In the genomic region with DNA sequence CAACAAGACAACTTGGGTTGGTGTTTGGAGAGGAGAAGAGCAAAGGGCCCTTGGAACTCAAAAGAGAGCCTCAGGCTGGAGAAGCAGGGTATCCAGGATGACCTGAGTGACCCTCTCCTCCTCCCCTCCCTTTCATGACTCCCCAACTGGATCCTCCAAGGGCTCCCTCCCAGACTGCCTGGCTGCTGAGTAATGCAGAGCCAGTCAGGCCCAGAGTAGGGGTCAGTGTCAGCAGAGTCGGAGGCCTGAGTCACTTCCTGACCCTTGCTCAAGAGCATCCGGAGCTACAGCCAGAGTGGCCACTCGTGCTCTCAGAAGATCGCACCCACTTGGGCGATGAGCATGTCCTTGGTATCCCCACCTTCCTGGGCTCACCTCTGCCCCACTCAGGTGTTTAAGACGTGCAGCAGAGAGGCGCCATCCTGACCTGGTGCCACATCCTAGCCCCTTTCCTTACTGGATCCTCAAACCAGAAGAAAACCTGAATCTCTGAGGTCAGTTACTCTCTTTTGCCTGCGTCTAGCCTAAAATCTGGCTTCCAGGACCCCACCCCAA, we compare ENCODE assay signal across 1 cellular context.
TF ChIP-seq lines count a peak whose summit lies in the region.

No MANE protein-coding gene starts in this region.

TF ChIP-seq in endothelial cell of umbilical vein, 7 proteins besides CTCF, POLR2A, EP300 and RAD21:
- TF ChIP-seq POLR2AphosphoS5 (IDR thresholded peaks at IDR 0.05; ENCODE audit: insufficient read depth, low read depth, low read length) (peak; percentile 95), MYC (IDR thresholded peaks at IDR 0.05; ENCODE audit: low read depth, low read length) (peak; percentile 72), EZH2 (IDR thresholded peaks at IDR 0.05; ENCODE audit: borderline replicate concordance, low read depth, low read length, severe bottlenecking) (no peak), GATA2 (IDR thresholded peaks at IDR 0.05; ENCODE audit: insufficient read depth, insufficient read length, low read depth, low read length) (peak; percentile 50), FOS (IDR thresholded peaks at IDR 0.05; ENCODE audit: borderline replicate concordance, insufficient read depth, low read length) (peak; percentile 98), JUN (IDR thresholded peaks at IDR 0.05; ENCODE audit: borderline replicate concordance, insufficient read depth, insufficient read length, low read depth) (peak; percentile 86)
